ENCODE assay signal across 8 cellular contexts in the genomic region with DNA sequence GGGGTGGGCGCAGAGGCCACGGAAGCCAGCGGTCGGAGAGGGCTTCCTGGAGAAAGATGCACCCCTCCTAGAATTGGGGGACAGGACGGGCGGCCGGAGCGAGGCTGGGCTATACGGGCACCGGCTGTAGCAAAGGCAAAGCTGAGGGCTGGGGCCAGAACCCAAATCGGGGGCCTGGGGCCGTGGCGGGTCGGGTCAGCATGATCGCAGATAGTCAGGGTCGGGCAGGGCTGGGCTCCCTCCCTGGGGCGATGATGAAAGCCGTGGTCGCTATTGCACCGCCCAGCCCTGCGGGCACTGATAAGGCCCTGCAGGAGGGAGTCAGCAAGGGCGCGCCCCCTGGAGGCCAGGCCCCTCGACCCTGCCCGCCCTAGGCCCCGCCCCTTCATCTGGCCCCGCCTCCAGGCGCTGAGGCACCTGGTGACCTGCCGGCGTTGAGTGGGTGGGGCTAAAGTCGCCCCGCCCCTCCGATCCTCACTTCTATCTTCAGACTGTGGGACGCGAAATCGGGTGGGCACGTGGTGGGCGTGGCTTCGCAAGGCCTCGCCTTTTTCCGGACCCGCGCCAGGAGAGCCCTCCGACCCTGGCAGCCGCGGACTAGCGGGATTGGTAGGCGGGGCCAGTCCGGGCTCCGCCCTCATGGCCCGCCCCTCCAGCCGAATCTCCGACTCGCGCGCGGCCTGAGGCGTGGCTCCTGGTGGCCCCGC. TPM values are rescaled to one million over a fixed set of nuclear protein-coding genes. Genes with fewer than 3 reads are reported as not detected.
DNase-seq lines count a peak whose midpoint lies in the region; ATAC-seq and TF ChIP-seq lines count a peak whose summit lies in the region.

No MANE protein-coding gene starts in this region.

- no peak overlapping the region for H3K9ac ChIP-seq in liver (ENCODE audit: low read depth in 1 of 2, low read length in 2 of 2)

- H3K27ac Mint-ChIP-seq in CD4-positive, alpha-beta T cell: peak overlapping the region; percentile 72
- peak overlapping the region; percentile 93 for H3K27ac Mint-ChIP-seq in dendritic cell treated with granulocyte-macrophage colony-stimulating factor and Interleukin-4, amounts not matched to agents 40 ng/mL and 50 ng/mL, for 4 days

- peak; percentile 96 to 100 (median 98) for DNase-seq in CD4-positive, alpha-beta T cell
- peak; percentile 95 for DNase-seq in NCI-H748 (lab: John Stamatoyannopoulos, UW; ENCODE audit: unreplicated experiment)
- peak; percentile 98 to 99 for DNase-seq in activated CD4-positive, alpha-beta T cell treated with anti-CD3 and anti-CD28 coated beads, Interleukin-2, amount 50 U/mL, for 24 hours (ENCODE audit: low read depth in 1 of 2, low spot score in 1 of 2)
- peak; percentile 98 for DNase-seq in stimulated activated CD4-positive, alpha-beta T cell treated with anti-CD3 and anti-CD28 coated beads, Interleukin-4, amount 100 ng/mL, for 24 hours

- peak overlapping the region; percentile 98 for H3K27ac ChIP-seq in CD4-positive, alpha-beta T cell (ENCODE audit: low read depth, low read length)
- peak overlapping the region; percentile 82 to 85 for H3K27ac ChIP-seq in liver (ENCODE audit: low read depth in 1 of 2, low read length in 2 of 2)

- no peaks in the 10 kb centered on the region for H3K9me3 Mint-ChIP-seq in CD4-positive, alpha-beta T cell
- H3K9me3 Mint-ChIP-seq in dendritic cell treated with granulocyte-macrophage colony-stimulating factor and Interleukin-4, amounts not matched to agents 40 ng/mL and 50 ng/mL, for 4 days: no peaks in the 10 kb centered on the region

- CTCF ChIA-PET in CD4-positive, alpha-beta T cell (lab: Charles Lee): interaction anchor here (1.0 to 16.9 kb wide), 6 partner anchors 20 to 124 kb away, joined by 3 to 487 read pairs (median 4); no protein-coding TSS in a partner anchor

- peak overlapping the region in 2 of 3 donors; percentile 37 to 85 for H3K4me3 ChIP-seq in liver (ENCODE audit: low read depth in 1 of 3, low read length in 3 of 3)

- ATAC-seq in CD4-positive, alpha-beta T cell (ENCODE audit: poor library complexity): peak; percentile 78
- peak; percentile 64 for ATAC-seq in GM19397 (IDR thresholded peaks at IDR 0.05; ENCODE audit: unreplicated experiment)
- peak; percentile 36 for ATAC-seq in HG03558 (IDR thresholded peaks at IDR 0.05; ENCODE audit: extremely low read depth, unreplicated experiment)

- peaks cover 6% of the 10 kb centered on the region for H3K36me3 Mint-ChIP-seq in CD4-positive, alpha-beta T cell (ENCODE audit: low read depth)
- H3K36me3 Mint-ChIP-seq in dendritic cell treated with granulocyte-macrophage colony-stimulating factor and Interleukin-4, amounts not matched to agents 40 ng/mL and 50 ng/mL, for 4 days (ENCODE audit: low read depth): peaks cover 44% of the 10 kb centered on the region

- no peaks in the 10 kb centered on the region for H3K27me3 ChIP-seq in CD4-positive, alpha-beta T cell (ENCODE audit: control insufficient read depth, insufficient read depth, low read length)
- H3K27me3 ChIP-seq in liver (ENCODE audit: control insufficient read depth in 4 of 4, insufficient read depth in 4 of 4, low read length in 3 of 4): no peaks in the 10 kb centered on the region

- H3K4me3 Mint-ChIP-seq in CD4-positive, alpha-beta T cell: peak overlapping the region; percentile 89
- H3K4me3 Mint-ChIP-seq in dendritic cell treated with granulocyte-macrophage colony-stimulating factor and Interleukin-4, amounts not matched to agents 40 ng/mL and 50 ng/mL, for 4 days: peak overlapping the region; percentile 84

- no peaks in the 10 kb centered on the region for H3K9me3 ChIP-seq in CD4-positive, alpha-beta T cell (ENCODE audit: control insufficient read depth, low read length)
- H3K9me3 ChIP-seq in liver (ENCODE audit: control insufficient read depth in 4 of 4, low read length in 3 of 4): no peaks in the 10 kb centered on the region

- 5% methylated on average over 59 of the region's 59 CpGs for WGBS in liver

- POLR2A ChIA-PET in CD4-positive, alpha-beta T cell (lab: Charles Lee): interaction anchor here (0.6 to 5.2 kb wide), 8 partner anchors 7 to 45 kb away, joined by 3 to 63 read pairs (median 22); no protein-coding TSS in a partner anchor

- peaks cover 62% of the 10 kb centered on the region for H3K4me1 Mint-ChIP-seq in CD4-positive, alpha-beta T cell (ENCODE audit: low read depth)
- H3K4me1 Mint-ChIP-seq in dendritic cell treated with granulocyte-macrophage colony-stimulating factor and Interleukin-4, amounts not matched to agents 40 ng/mL and 50 ng/mL, for 4 days (ENCODE audit: low read depth): peaks cover 64% of the 10 kb centered on the region

- peak; percentile 74 for TF ChIP-seq CTCF in CD4-positive, alpha-beta T cell (IDR thresholded peaks at IDR 0.05)
- peak; percentile 67 for TF ChIP-seq CTCF in liver (IDR thresholded peaks at IDR 0.05; ENCODE audit: low read depth, low read length, missing input control)

- no peaks in the 10 kb centered on the region for H3K36me3 ChIP-seq in liver (ENCODE audit: control insufficient read depth in 4 of 4, insufficient read depth in 3 of 4, low read depth in 1 of 4, low read length in 3 of 4)

- intact Hi-C loops in CD4-positive, alpha-beta T cell (cut with DNase I, micrococcal nuclease): loop anchor here (1.0 to 10.0 kb wide), 4 partner anchors 29 to 192 kb away; partner anchors contain the start of gene ATXN2 (in 2 of the 2)
- intact Hi-C loops in dendritic cell treated with granulocyte-macrophage colony-stimulating factor and Interleukin-4, amounts not matched to agents 40 ng/mL and 50 ng/mL, for 4 days (cut with micrococcal nuclease): no loop called here

- peak in 1 of 2 donors; percentile 55 for TF ChIP-seq RAD21 in liver (IDR thresholded peaks at IDR 0.05)

- peaks cover 17 to 48% (median 34%) of the 10 kb centered on the region in 4 donors for H3K4me1 ChIP-seq in liver (ENCODE audit: control insufficient read depth in 4 of 4, insufficient read depth in 4 of 4, low read length in 3 of 4)

- H3K27me3 Mint-ChIP-seq in CD4-positive, alpha-beta T cell: no peaks in the 10 kb centered on the region
- H3K27me3 Mint-ChIP-seq in dendritic cell treated with granulocyte-macrophage colony-stimulating factor and Interleukin-4, amounts not matched to agents 40 ng/mL and 50 ng/mL, for 4 days: no peaks in the 10 kb centered on the region

TF ChIP-seq in liver, 16 proteins besides CTCF, POLR2A, EP300 and RAD21 (continues in another document):
- TF ChIP-seq ZBTB33 (IDR thresholded peaks at IDR 0.05) (no peak), HNF4G (IDR thresholded peaks at IDR 0.05) (no peak), REST (IDR thresholded peaks at IDR 0.05) (peak; percentile 48), MAX (IDR thresholded peaks at IDR 0.05) (peak; percentile 45), GABPA (IDR thresholded peaks at IDR 0.05 in 1 of 2, conservative IDR thresholded peaks at IDR 0.05 in 1 of 2) (no peak), HNF4A (conservative IDR thresholded peaks at IDR 0.05) (peak in 1 of 2 donors; percentile 41), FOXA2 (IDR thresholded peaks at IDR 0.05) (no peak), YY1 (IDR thresholded peaks at IDR 0.05) (no peak), ATF3 (IDR thresholded peaks at IDR 0.05) (peak; percentile 83)

RNA-seq across cellular contexts. Expression of gene SH2B3, which starts 0.4 kb away (rescaled TPM):
- 10 to 100 TPM; 42.3 to 46.4 TPM for total RNA-seq in CD4-positive, alpha-beta T cell
- 10 to 100 TPM; 10.7 to 18.7 TPM for total RNA-seq in liver
- polyA plus RNA-seq in liver: 1 to 10 TPM; 4.4 to 6.9 TPM

RNA-seq across cellular contexts. Expression of gene PHETA1, which starts 36.4 kb away (rescaled TPM):
- total RNA-seq in CD4-positive, alpha-beta T cell: 1 to 10 TPM; 1.3 to 1.7 TPM
- 1 to 10 TPM; 2.4 to 5.7 TPM for total RNA-seq in liver
- polyA plus RNA-seq in liver: 1 to 10 TPM; 2.5 to 5.4 TPM

Comparison
In these comparisons a context has a peak if more than half of its experiments do, and no peak if none do; other contexts are left out.
1. Peak in every context shown above with its lines: DNase-seq, ATAC-seq, H3K4me3 ChIP-seq and H3K27ac ChIP-seq.